8 cellular contexts compared by ENCODE assay signal in genomic region chr2:230974096-230974913, GRCh38. TPM values are rescaled to one million over a fixed set of nuclear protein-coding genes. Genes with fewer than 3 reads are reported as not detected.
A peak's percentile ranks its signal among the peaks of the same experiment; 100 is the strongest.
DNase-seq lines count a peak whose midpoint lies in the region; ATAC-seq and TF ChIP-seq lines count a peak whose summit lies in the region.

No MANE protein-coding gene starts in this region.

- intact Hi-C loops in activated CD8-positive, alpha-beta T cell treated with anti-CD3 and anti-CD28 coated beads for 36 hours (cut with micrococcal nuclease), result loop anchor here (2.0 kb wide), 1 partner anchor 50 kb away; the partner anchor contains the start of gene GPR55

- H3K27ac Mint-ChIP-seq in activated CD8-positive, alpha-beta T cell treated with anti-CD3 and anti-CD28 coated beads for 36 hours, result peak overlapping the region; percentile 90
- no peak overlapping the region for H3K27ac Mint-ChIP-seq in glutamatergic neuron (ENCODE audit: unreplicated experiment)

- CTCF ChIA-PET in activated CD8-positive, alpha-beta T cell treated with anti-CD3 and anti-CD28 coated beads for 36 hours (lab: Charles Lee), result interaction anchor here (0.6 to 2.9 kb wide), 13 partner anchors 8 to 150 kb away, joined by 3 to 22 read pairs (median 4); partner anchors contain the start of gene GPR55

- peaks cover 70% of the 10 kb centered on the region for H3K4me1 Mint-ChIP-seq in activated CD8-positive, alpha-beta T cell treated with anti-CD3 and anti-CD28 coated beads for 36 hours (ENCODE audit: low read depth)
- no peaks in the 10 kb centered on the region for H3K4me1 Mint-ChIP-seq in glutamatergic neuron (ENCODE audit: low read depth, unreplicated experiment)

- peak; percentile 95 for DNase-seq in activated CD8-positive, alpha-beta T cell treated with anti-CD3 and anti-CD28 coated beads for 36 hours
- peak; percentile 61 for DNase-seq in fibroblast of villous mesenchyme (ENCODE audit: low read depth)
- peak; percentile 79 for DNase-seq in stimulated activated CD8-positive, alpha-beta memory T cell treated with anti-CD3 and anti-CD28 coated beads, Interleukin-4, amount 100 ng/mL, for 48 hours
- no peak for DNase-seq in anterior cingulate cortex (lab: John Stamatoyannopoulos, UW)
- no peak for DNase-seq in glutamatergic neuron

- peak overlapping the region; percentile 50 for H3K4me3 Mint-ChIP-seq in activated CD8-positive, alpha-beta T cell treated with anti-CD3 and anti-CD28 coated beads for 36 hours
- no peak overlapping the region for H3K4me3 Mint-ChIP-seq in glutamatergic neuron (ENCODE audit: unreplicated experiment)

- no peak overlapping the region for H3K9ac ChIP-seq in BLaER1

- no peak for TF ChIP-seq CTCF in activated CD8-positive, alpha-beta T cell treated with anti-CD3 and anti-CD28 coated beads for 36 hours (IDR thresholded peaks at IDR 0.05)
- no peak for TF ChIP-seq CTCF in fibroblast of villous mesenchyme (IDR thresholded peaks at IDR 0.05; ENCODE audit: insufficient read depth, low read depth, low read length)
- TF ChIP-seq CTCF in glutamatergic neuron (IDR thresholded peaks at IDR 0.05; ENCODE audit: partially characterized antibody, unreplicated experiment), result no peak

- peaks cover 2% of the 10 kb centered on the region for H3K36me3 Mint-ChIP-seq in activated CD8-positive, alpha-beta T cell treated with anti-CD3 and anti-CD28 coated beads for 36 hours (ENCODE audit: low read depth)
- H3K36me3 Mint-ChIP-seq in glutamatergic neuron (ENCODE audit: unreplicated experiment), result no peaks in the 10 kb centered on the region

- ATAC-seq in GM19468 (IDR thresholded peaks at IDR 0.05; ENCODE audit: extremely low read depth, unreplicated experiment) (peak; percentile 56), HG03565 (IDR thresholded peaks at IDR 0.05; ENCODE audit: unreplicated experiment) (peak; percentile 68)
- ATAC-seq in activated CD8-positive, alpha-beta T cell treated with anti-CD3 and anti-CD28 coated beads for 36 hours, result peak; percentile 91

- H3K27me3 ChIP-seq in BLaER1, result no peaks in the 10 kb centered on the region

- POLR2A ChIA-PET in activated CD8-positive, alpha-beta T cell treated with anti-CD3 and anti-CD28 coated beads for 36 hours (lab: Charles Lee), result interaction anchor here (0.7 to 3.9 kb wide), 12 partner anchors 8 to 53 kb away, joined by 3 to 35 read pairs (median 4); partner anchors contain the start of gene GPR55

- H3K4me1 ChIP-seq in BLaER1, result peaks cover 40% of the 10 kb centered on the region

- H3K4me3 ChIP-seq in BLaER1, result no peak overlapping the region
- H3K4me3 ChIP-seq in fibroblast of villous mesenchyme (ENCODE audit: low read depth, low read length), result no peak overlapping the region

- peaks cover 1% of the 10 kb centered on the region for H3K9me3 Mint-ChIP-seq in activated CD8-positive, alpha-beta T cell treated with anti-CD3 and anti-CD28 coated beads for 36 hours
- peaks cover 2% of the 10 kb centered on the region for H3K9me3 Mint-ChIP-seq in glutamatergic neuron (ENCODE audit: unreplicated experiment)

- H3K36me3 ChIP-seq in BLaER1, result no peaks in the 10 kb centered on the region

- no peaks in the 10 kb centered on the region for H3K27me3 Mint-ChIP-seq in activated CD8-positive, alpha-beta T cell treated with anti-CD3 and anti-CD28 coated beads for 36 hours
- peaks cover 2% of the 10 kb centered on the region for H3K27me3 Mint-ChIP-seq in glutamatergic neuron (ENCODE audit: unreplicated experiment)

- no peak overlapping the region for H3K27ac ChIP-seq in BLaER1

- peak overlapping the region; percentile 63 for H3K4me2 ChIP-seq in BLaER1

- H4K20me1 ChIP-seq in BLaER1, result no peaks in the 10 kb centered on the region

- no peaks in the 10 kb centered on the region for H3K9me3 ChIP-seq in BLaER1

RNA-seq across cellular contexts. Expression of gene SPATA3, which starts 21.6 kb away (rescaled TPM):
- under 1 TPM; 0.59 to 0.76 TPM for total RNA-seq in activated CD8-positive, alpha-beta T cell treated with anti-CD3 and anti-CD28 coated beads for 36 hours
- not detected in 2 replicates for total RNA-seq in fibroblast of villous mesenchyme
- total RNA-seq in glutamatergic neuron (ENCODE audit: unreplicated experiment), result not detected

RNA-seq across cellular contexts. Expression of gene GPR55, which starts 49.3 kb away (rescaled TPM):
- total RNA-seq in activated CD8-positive, alpha-beta T cell treated with anti-CD3 and anti-CD28 coated beads for 36 hours, result 1 to 10 TPM; 5.0 to 5.3 TPM
- not detected in 2 replicates for total RNA-seq in fibroblast of villous mesenchyme
- total RNA-seq in glutamatergic neuron (ENCODE audit: unreplicated experiment), result not detected

Comparison
In these comparisons a context has a peak if more than half of its experiments do, and no peak if none do; other contexts are left out.
1. DNase-seq: peak in activated CD8-positive, alpha-beta T cell treated with anti-CD3 and anti-CD28 coated beads for 36 hours (single experiment), fibroblast of villous mesenchyme (single experiment) and stimulated activated CD8-positive, alpha-beta memory T cell treated with anti-CD3 and anti-CD28 coated beads, Interleukin-4, amount 100 ng/mL, for 48 hours (single experiment); none in anterior cingulate cortex (0 of 58) and glutamatergic neuron (single experiment).
2. Peak in every context shown above with its lines, with median percentiles within 50 percentile points of each other: ATAC-seq.